ENCODE assay signal across 19 cellular contexts in genomic region chr11:75440960-75441803, GRCh38. TPM values are rescaled to one million over a fixed set of nuclear protein-coding genes. Genes with fewer than 3 reads are reported as not detected.
DNase-seq lines count a peak whose midpoint lies in the region; ATAC-seq, FAIRE-seq and TF ChIP-seq lines count a peak whose summit lies in the region.
"Had no signal": no experiment of that assay in that cellular context is flagged by ENCODE, and none has a peak within 500 bp of the region (broad histone marks: within the 10 kb centered on the region; RNA-seq: fewer than 3 reads in every experiment).

No MANE protein-coding gene starts in this region.

- FAIRE-seq in H1 (lab: Jason Lieb, UNC) (no peak), kidney (lab: Jason Lieb, UNC) (no peak)
- FAIRE-seq: A549, D721Med, GM12892 had no signal

- H3K9ac ChIP-seq in H1 (replicated peaks in 1 of 4; ENCODE audit: extremely low read depth in 1 of 4, low read depth in 3 of 4, low read length in 3 of 4): no peak overlapping the region
- H3K9ac ChIP-seq in kidney (ENCODE audit: low read length in 2 of 2): no peak overlapping the region

- TF ChIP-seq RAD21 in H1 (IDR thresholded peaks at IDR 0.05 in 1 of 2, conservative IDR thresholded peaks at IDR 0.05 in 1 of 2; ENCODE audit: low read depth in 2 of 2, low read length in 2 of 2): no peak

- H3K9me3 Mint-ChIP-seq in CD14-positive monocyte: no peaks in the 10 kb centered on the region
- H3K9me3 Mint-ChIP-seq: CD8-positive, alpha-beta T cell had no signal

- no peak overlapping the region for H2AFZ ChIP-seq in H1 (ENCODE audit: low read length)

- H4K20me1 ChIP-seq in H1 (replicated peaks in 1 of 2; ENCODE audit: control insufficient read depth in 1 of 2, insufficient read depth in 2 of 2, low read length in 2 of 2): peaks cover 0 to 2% of the 10 kb centered on the region in 2 experiments

- peaks cover 18 to 28% of the 10 kb centered on the region in 2 donors for H3K36me3 Mint-ChIP-seq in CD14-positive monocyte

- no peaks in the 10 kb centered on the region for H3K36me3 ChIP-seq in H1 (ENCODE audit: control insufficient read depth in 2 of 4, insufficient read depth in 4 of 4, low read length in 3 of 4)
- H3K36me3 ChIP-seq in kidney (ENCODE audit: control insufficient read depth in 1 of 2, insufficient read depth in 2 of 2, low read length in 2 of 2): no peaks in the 10 kb centered on the region
- H3K36me3 ChIP-seq: BE2C had no signal

- no peaks in the 10 kb centered on the region for H3K23me2 ChIP-seq in H1 (ENCODE audit: low read depth, low read length)

- no peak overlapping the region for H3K14ac ChIP-seq in H1 (ENCODE audit: insufficient read length)

- H3K79me2 ChIP-seq in H1 (ENCODE audit: control insufficient read depth in 1 of 2, insufficient read depth in 2 of 2, low read length in 2 of 2): no peaks in the 10 kb centered on the region

- ATAC-seq in right cardiac atrium (no peak), left ventricle myocardium superior (no peak), HG02884 (IDR thresholded peaks at IDR 0.05; ENCODE audit: unreplicated experiment) (no peak)
- ATAC-seq: A549; CD8-positive, alpha-beta T cell had no signal

- 88% methylated on average over 27 of the region's 27 CpGs for WGBS in right cardiac atrium
- 80% methylated on average over 23 of the region's 27 CpGs; no CpG with 5 or more reads in 1 of the 2 experiments for WGBS in H1 (ENCODE audit: extremely low coverage in 1 of 2, insufficient coverage in 1 of 2, insufficient read length in 1 of 2, insufficient replicate concordance in 2 of 2, low coverage in 1 of 2, low lambda C conversion rate in 2 of 2, missing lambda C conversion rate in 1 of 2), 2 experiments

- H3K4ac ChIP-seq in H1 (replicated peaks; ENCODE audit: insufficient read length, low read depth, low read length): no peak overlapping the region

- H2BK12ac ChIP-seq in H1 (ENCODE audit: low read depth, low read length): peak overlapping the region; percentile 39; the same call in 1 of the 2 replicates

- H3K9me3 ChIP-seq in right cardiac atrium (ENCODE audit: control insufficient read depth, low read length) (no peaks in the 10 kb centered on the region), H1 (ENCODE audit: insufficient read depth in 2 of 2, low read depth in 1 of 2, low read length in 1 of 2) (no peaks in the 10 kb centered on the region), kidney (ENCODE audit: control insufficient read depth in 1 of 2, low read length in 2 of 2) (no peaks in the 10 kb centered on the region)
- H3K9me3 ChIP-seq: A549, BE2C had no signal

- H3K4me3 Mint-ChIP-seq in CD14-positive monocyte: no peak overlapping the region
- H3K4me3 Mint-ChIP-seq: CD8-positive, alpha-beta T cell had no signal

- no peak overlapping the region; the same call in 1 of the 2 replicates for H4K8ac ChIP-seq in H1 (ENCODE audit: extremely low read depth, insufficient read depth, low read length)

- TF ChIP-seq POLR2A in H1 (IDR thresholded peaks at IDR 0.05; ENCODE audit: control extremely low read depth in 1 of 2, low read depth in 2 of 2, low read length in 2 of 2): no peak

- POLR2A ChIA-PET in H1 (lab: Charles Lee; ENCODE audit: partially characterized antibody): interaction anchor here (1.2 to 4.5 kb wide), 7 partner anchors 9 to 133 kb away, joined by 3 to 20 read pairs (median 7); partner anchors contain the start of gene KLHL35

- H2BK5ac ChIP-seq in H1 (ENCODE audit: low read depth, low read length): peak overlapping the region; percentile 37; the same call in 1 of the 2 replicates

- no peak overlapping the region for H2AK5ac ChIP-seq in H1 (ENCODE audit: low read depth, low read length)

- H4K5ac ChIP-seq in H1 (ENCODE audit: insufficient read length, low read depth, low read length): no peak overlapping the region

- H3K4me3 ChIP-seq in right cardiac atrium (ENCODE audit: low read length) (no peak overlapping the region), H1 (ENCODE audit: extremely low read depth in 1 of 4, insufficient read depth in 2 of 4, low read depth in 3 of 4, low read length in 4 of 4) (no peak overlapping the region), kidney (ENCODE audit: low read length in 2 of 2) (no peak overlapping the region)
- H3K4me3 ChIP-seq: A549 had no signal

- no peaks in the 10 kb centered on the region for H3K4me1 Mint-ChIP-seq in CD14-positive monocyte

- TF ChIP-seq EP300 in H1 (IDR thresholded peaks at IDR 0.05; ENCODE audit: borderline replicate concordance in 1 of 2, low read depth in 2 of 2, low read length in 2 of 2): no peak

- no peak overlapping the region for H2BK15ac ChIP-seq in H1 (ENCODE audit: low read length)

- CTCF ChIA-PET in H1 (lab: Charles Lee; ENCODE audit: partially characterized antibody): interaction anchor here (0.8 to 9.3 kb wide), 13 partner anchors 10 to 135 kb away, joined by 3 to 318 read pairs (median 4); partner anchors contain the start of genes GDPD5 and KLHL35

- no peak for TF ChIP-seq CTCF in H1 (IDR thresholded peaks at IDR 0.05; ENCODE audit: control extremely low read depth in 1 of 3, insufficient read depth in 1 of 3, low read depth in 1 of 3, low read length in 3 of 3)
- no peak for TF ChIP-seq CTCF in kidney (IDR thresholded peaks at IDR 0.05; ENCODE audit: borderline replicate concordance, extremely low read depth, insufficient read depth)
- no peak for TF ChIP-seq CTCF in CD14-positive monocyte (IDR thresholded peaks at IDR 0.05)

- H3K27ac ChIP-seq in right cardiac atrium (ENCODE audit: low read length) (no peak overlapping the region), H1 (ENCODE audit: low read depth, low read length) (no peak overlapping the region), kidney (ENCODE audit: low read depth in 2 of 2, low read length in 2 of 2) (no peak overlapping the region)
- H3K27ac ChIP-seq: A549, C4-2B, HL-60 had no signal

- H3K56ac ChIP-seq in H1 (replicated peaks; ENCODE audit: insufficient read length, low read depth, low read length): no peak overlapping the region

- no peak overlapping the region for H4K91ac ChIP-seq in H1 (replicated peaks; ENCODE audit: insufficient read length, low read length)

- H3K27me3 Mint-ChIP-seq in CD14-positive monocyte (ENCODE audit: low read depth in 3 of 3): peaks cover 0 to 4% (median 3%) of the 10 kb centered on the region in 3 donors

- H3K23ac ChIP-seq in H1 (ENCODE audit: insufficient read length): no peak overlapping the region

- H3K4me1 ChIP-seq in right cardiac atrium (ENCODE audit: control insufficient read depth, insufficient read depth, low read length): no peaks in the 10 kb centered on the region
- peaks cover 0 to 16% (median 6%) of the 10 kb centered on the region in 4 experiments; a peak in 4 of 7 replicates for H3K4me1 ChIP-seq in H1 (replicated peaks in 1 of 4; ENCODE audit: control insufficient read depth in 3 of 4, insufficient read depth in 4 of 4, low read length in 3 of 4)
- H3K4me1 ChIP-seq in kidney (ENCODE audit: control insufficient read depth in 1 of 2, insufficient read depth in 1 of 2, low read depth in 1 of 2, low read length in 2 of 2): no peaks in the 10 kb centered on the region
- H3K4me1 ChIP-seq: BE2C had no signal

- H3K4me2 ChIP-seq in H1 (ENCODE audit: insufficient read depth in 1 of 2, low read depth in 2 of 2, low read length in 2 of 2): no peak overlapping the region
- H3K4me2 ChIP-seq: A549 had no signal

- intact Hi-C loops in right cardiac atrium (cut with DNase I): no loop called here
- intact Hi-C loops in left ventricle myocardium superior (cut with micrococcal nuclease): no loop called here
- intact Hi-C loops in kidney (cut with DNase I): no loop called here
- intact Hi-C loops in CD14-positive monocyte (cut with micrococcal nuclease): no loop called here

- DNase-seq in right cardiac atrium: peak in 2 of 3 donors; percentile 37
- DNase-seq in left ventricle myocardium superior: no peak
- DNase-seq in H1 (ENCODE audit: low read depth in 1 of 2, low spot score in 2 of 2): no peak
- DNase-seq in kidney: peak; percentile 65
- DNase-seq in DMS153 (lab: John Stamatoyannopoulos, UW): no peak
- DNase-seq in CD14-positive monocyte (ENCODE audit: low spot score): no peak
- DNase-seq: BE2C; CD8-positive, alpha-beta T cell; COR-L47; DND-41; GDM1; HCEC 1CT had no signal

- H3K27me3 ChIP-seq in right cardiac atrium (ENCODE audit: control insufficient read depth, insufficient read depth) (no peaks in the 10 kb centered on the region), H1 (replicated peaks in 1 of 4; ENCODE audit: control insufficient read depth in 3 of 4, extremely low read depth in 1 of 4, insufficient read depth in 3 of 4, low read length in 3 of 4) (no peaks in the 10 kb centered on the region)
- H3K27me3 ChIP-seq: BE2C had no signal

- H3K18ac ChIP-seq in H1 (ENCODE audit: extremely low read depth, low read length): no peak overlapping the region

- H3K27ac Mint-ChIP-seq in CD14-positive monocyte: no peak overlapping the region
- H3K27ac Mint-ChIP-seq: CD8-positive, alpha-beta T cell had no signal

- no peak overlapping the region for H2BK120ac ChIP-seq in H1 (replicated peaks; ENCODE audit: low read depth, low read length)

- H3K79me1 ChIP-seq in H1 (ENCODE audit: low read depth, low read length): no peaks in the 10 kb centered on the region

- no peak overlapping the region for H2BK20ac ChIP-seq in H1 (ENCODE audit: low read length)

RNA-seq across cellular contexts. Expression of gene KLHL35, which starts 8.2 kb away (rescaled TPM):
- 1 to 10 TPM in 1 of 4 donors, under 1 TPM in 3; 0.46 to 1.5 (median 0.67) TPM for total RNA-seq in right cardiac atrium
- 0.66 TPM for polyA plus RNA-seq in right cardiac atrium
- 0.89 TPM for total RNA-seq in left ventricle myocardium superior
- total RNA-seq in H1 (2021; fragmentation: NEBNext Ultra II Directional; extraction: Animal tissue kit (Norgen Biotek cat#: 25700)): 0.35 and 0.40 TPM in 2 replicates
- polyA plus RNA-seq in H1 (2011; rRNA removed): 0.41 and 0.64 TPM in 2 replicates
- polyA plus RNA-seq in H1 (2011; cell fraction: cytosol; rRNA removed): 0.50 TPM
- 0.40 TPM for polyA plus RNA-seq in H1 (2011; cell fraction: nucleus; rRNA removed)
- polyA plus RNA-seq in H1 (2012, experiment 1 of 2): 0.24 to 0.70 TPM (median 0.66 TPM) in 3 of 4 replicates, not detected in the other
- 0.24 TPM for polyA plus RNA-seq in H1 (2012, experiment 2 of 2)
- 0.32 TPM for polyA plus RNA-seq in H1 (2013, experiment 1 of 2)
- polyA plus RNA-seq in H1 (2013, experiment 2 of 2): 0.31 TPM
- 0.10 TPM in 1 of 2 replicates, not detected in the other for polyA minus RNA-seq in H1 (2011; rRNA and poly(A)+ RNA removed)
- 1.0 TPM for polyA minus RNA-seq in H1 (2011; cell fraction: cytosol; rRNA and poly(A)+ RNA removed)
- polyA minus RNA-seq in H1 (2011; cell fraction: nucleus; rRNA and poly(A)+ RNA removed): not detected
- 1.8 TPM for total RNA-seq in kidney
- 0.26 TPM for polyA plus RNA-seq in kidney (ENCODE audit: insufficient read depth, low read depth, low replicate concordance)
- polyA plus RNA-seq in CD14-positive monocyte: under 1 TPM in 1 of 2 donors, not detected in 1; 0.33 TPM
- total RNA-seq: H4 had no signal

RNA-seq across cellular contexts. Expression of gene RPS3, which starts 41.9 kb away (rescaled TPM):
- total RNA-seq in right cardiac atrium (1,000 to 10,000 TPM; 1,039 to 1,263 (median 1,178) TPM), left ventricle myocardium superior (874 TPM), kidney (1,724 TPM)
- polyA plus RNA-seq in right cardiac atrium (1,021 TPM), H1 (2011; rRNA removed) (4,194 and 5,088 TPM in 2 replicates), kidney (ENCODE audit: insufficient read depth, low read depth, low replicate concordance) (1,510 TPM), CD14-positive monocyte (1,000 to 10,000 TPM; 1,448 to 1,563 TPM)
- 3,813 and 3,882 TPM in 2 replicates for total RNA-seq in H1 (2021; fragmentation: NEBNext Ultra II Directional; extraction: Animal tissue kit (Norgen Biotek cat#: 25700))
- polyA plus RNA-seq in H1 (2011; cell fraction: cytosol; rRNA removed): 5,780 TPM
- 3,386 TPM for polyA plus RNA-seq in H1 (2011; cell fraction: nucleus; rRNA removed)
- 4,233 to 5,711 TPM (median 5,025 TPM) in 4 replicates for polyA plus RNA-seq in H1 (2012, experiment 1 of 2)
- polyA plus RNA-seq in H1 (2012, experiment 2 of 2): 24,266 TPM
- 5,747 TPM for polyA plus RNA-seq in H1 (2013, experiment 1 of 2)
- 5,667 TPM for polyA plus RNA-seq in H1 (2013, experiment 2 of 2)
- polyA minus RNA-seq in H1 (2011; rRNA and poly(A)+ RNA removed): 985 and 1,133 TPM in 2 replicates
- polyA minus RNA-seq in H1 (2011; cell fraction: cytosol; rRNA and poly(A)+ RNA removed): 694 TPM
- 657 TPM for polyA minus RNA-seq in H1 (2011; cell fraction: nucleus; rRNA and poly(A)+ RNA removed)

Comparison
In these comparisons a context has a peak if more than half of its experiments do, and no peak if none do; other contexts are left out.
1. DNase-seq: peak in right cardiac atrium (2 of 3) and kidney (single experiment); none in left ventricle myocardium superior (single experiment), H1 (0 of 2), DMS153 (single experiment) and CD14-positive monocyte (single experiment).